7 cellular contexts compared by ENCODE assay signal in genomic region chr2:20224191-20224715, GRCh38. TPM values are rescaled to one million over a fixed set of nuclear protein-coding genes. Genes with fewer than 3 reads are reported as not detected.
DNase-seq lines count a peak whose midpoint lies in the region; ATAC-seq and TF ChIP-seq lines count a peak whose summit lies in the region.

No MANE protein-coding gene starts in this region.

- peaks cover 41% of the 10 kb centered on the region for H3K4me1 Mint-ChIP-seq in neural crest cell

- H3K36me3 ChIP-seq in effector memory CD4-positive, alpha-beta T cell (ENCODE audit: control insufficient read depth, insufficient read depth, low read length): no peaks in the 10 kb centered on the region

- H3K27me3 Mint-ChIP-seq in neural crest cell (ENCODE audit: low read depth): no peaks in the 10 kb centered on the region

- no peak for TF ChIP-seq EP300 in Ishikawa (IDR thresholded peaks at IDR 0.05; ENCODE audit: borderline replicate concordance)

- H3K4me3 ChIP-seq in effector memory CD4-positive, alpha-beta T cell (ENCODE audit: insufficient read depth, low read depth, low read length, poor library complexity, severe bottlenecking): peak overlapping the region; percentile 46

- no peaks in the 10 kb centered on the region for H3K36me3 Mint-ChIP-seq in neural crest cell (ENCODE audit: low read depth)

- no peak for TF ChIP-seq RAD21 in Ishikawa (IDR thresholded peaks at IDR 0.05; ENCODE audit: low read depth)

- no peak overlapping the region for H3K27ac ChIP-seq in effector memory CD4-positive, alpha-beta T cell (ENCODE audit: insufficient read depth, low read length, poor library complexity, severe bottlenecking)

- no peak overlapping the region for H3K27ac Mint-ChIP-seq in neural crest cell (ENCODE audit: unreplicated experiment)

- H3K4me3 Mint-ChIP-seq in neural crest cell: no peak overlapping the region

- no peak for TF ChIP-seq CTCF in neural crest cell (conservative IDR thresholded peaks at IDR 0.05)

- peaks cover 13% of the 10 kb centered on the region for H3K4me1 ChIP-seq in effector memory CD4-positive, alpha-beta T cell (ENCODE audit: control insufficient read depth, insufficient read depth, low read length, poor library complexity, severe bottlenecking)

- no peak for DNase-seq in effector memory CD4-positive, alpha-beta T cell
- DNase-seq in neural crest cell (ENCODE audit: low read depth, low spot score) (peak; percentile 37), dedifferentiated amniotic fluid mesenchymal stem cell (ENCODE audit: extremely low spot score) (no peak)
- no peak for DNase-seq in activated CD4-positive, alpha-beta T cell treated with anti-CD3 and anti-CD28 coated beads for 1 hour

- ATAC-seq in GM19463 (IDR thresholded peaks at IDR 0.05; ENCODE audit: unreplicated experiment) (peak; percentile 31), HG02981 (IDR thresholded peaks at IDR 0.05; ENCODE audit: unreplicated experiment) (no peak)

- no peaks in the 10 kb centered on the region for H3K9me3 Mint-ChIP-seq in neural crest cell

- H3K9me3 ChIP-seq in effector memory CD4-positive, alpha-beta T cell (ENCODE audit: control insufficient read depth, low read length): no peaks in the 10 kb centered on the region

- peaks cover 11% of the 10 kb centered on the region for H3K27me3 ChIP-seq in effector memory CD4-positive, alpha-beta T cell (replicated peaks; ENCODE audit: control insufficient read depth, insufficient read depth, low read length, poor library complexity, severe bottlenecking)

TF ChIP-seq in Ishikawa, 13 proteins besides CTCF, POLR2A, EP300 and RAD21:
- TF ChIP-seq REST (IDR thresholded peaks at IDR 0.05; ENCODE audit: low read depth): no peak
- peak; percentile 12; the same call in 1 of the 2 replicates for TF ChIP-seq TCF12 (IDR thresholded peaks at IDR 0.05; ENCODE audit: low read depth)
- TF ChIP-seq ZBTB7A (IDR thresholded peaks at IDR 0.05; ENCODE audit: low read depth): peak; percentile 62

RNA-seq across cellular contexts. Expression of gene SDC1, which starts 0.7 kb away (rescaled TPM):
- 81.0 and 85.4 TPM in 2 replicates for total RNA-seq in neural crest cell
